Comparison of ENCODE assay signal across 8 cellular contexts in the genomic region with DNA sequence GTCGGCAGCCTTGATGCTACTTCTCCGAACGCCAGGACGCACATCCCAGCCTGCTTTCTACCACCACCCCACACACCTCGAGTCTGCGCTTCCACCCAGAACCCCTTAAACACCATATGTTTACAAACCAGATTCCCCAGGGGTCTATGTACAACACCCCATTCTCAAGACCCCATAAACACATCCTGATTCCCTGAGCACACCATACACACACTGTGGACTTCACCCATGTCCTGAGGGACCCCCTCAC. TPM values are rescaled to one million over a fixed set of nuclear protein-coding genes. Genes with fewer than 3 reads are reported as not detected.
DNase-seq lines count a peak whose midpoint lies in the region; ATAC-seq and TF ChIP-seq lines count a peak whose summit lies in the region.

No MANE protein-coding gene starts in this region.

- no peak for TF ChIP-seq POLR2A in sigmoid colon (IDR thresholded peaks at IDR 0.05)

- ATAC-seq in right cardiac atrium (peak in 1 of 2 donors; percentile 3), HG03175 (IDR thresholded peaks at IDR 0.05; ENCODE audit: unreplicated experiment) (no peak), GM19463 (IDR thresholded peaks at IDR 0.05; ENCODE audit: unreplicated experiment) (no peak)

- TF ChIP-seq CTCF in WI38 (IDR thresholded peaks at IDR 0.05; ENCODE audit: low read depth, low read length): no peak
- TF ChIP-seq CTCF in sigmoid colon (IDR thresholded peaks at IDR 0.05): no peak

- DNase-seq in GM03348 (ENCODE audit: low spot score) (peak; percentile 26), right cardiac atrium (no peak), sigmoid colon (no peak), epidermal melanocyte (ENCODE audit: insufficient read length, low spot score) (no peak), AG20443 (ENCODE audit: low spot score) (no peak)

- no peaks in the 10 kb centered on the region for H3K27me3 ChIP-seq in right cardiac atrium (ENCODE audit: control insufficient read depth, insufficient read depth)
- H3K27me3 ChIP-seq in sigmoid colon: no peaks in the 10 kb centered on the region

- H3K4me1 ChIP-seq in right cardiac atrium (ENCODE audit: control insufficient read depth, insufficient read depth, low read length) (peaks cover 7% of the 10 kb centered on the region), sigmoid colon (peaks cover 0 to 20% (median 17%) of the 10 kb centered on the region in 4 donors)

- no peak overlapping the region for H3K27ac ChIP-seq in right cardiac atrium (ENCODE audit: low read length)
- peak overlapping the region in 3 of 4 donors; percentile 55 to 66 (median 64) for H3K27ac ChIP-seq in sigmoid colon

- 10% methylated on average over 6 of the region's 6 CpGs for WGBS in right cardiac atrium
- WGBS in sigmoid colon, 2 donors: 54 to 55% methylated on average over 6 of the region's 6 CpGs

- intact Hi-C loops in right cardiac atrium (cut with DNase I): loop anchor here in 1 of 4 donors (10.0 kb wide), 1 partner anchor 51 kb away; no protein-coding TSS in a partner anchor
- intact Hi-C loops in sigmoid colon (cut with DNase I): loop anchor here (5.0 kb wide), 2 partner anchors 413 to 433 kb away; no protein-coding TSS in a partner anchor

- H3K4me3 ChIP-seq in WI38 (ENCODE audit: low read depth, low read length) (peak overlapping the region; percentile 82), right cardiac atrium (ENCODE audit: low read length) (peak overlapping the region; percentile 99), sigmoid colon (peak overlapping the region; percentile 76 to 84 (median 80))

- TF ChIP-seq EP300 in sigmoid colon (IDR thresholded peaks at IDR 0.05): no peak

- H3K36me3 ChIP-seq in sigmoid colon: no peaks in the 10 kb centered on the region

- no peaks in the 10 kb centered on the region for H3K9me3 ChIP-seq in right cardiac atrium (ENCODE audit: control insufficient read depth, low read length)
- no peaks in the 10 kb centered on the region for H3K9me3 ChIP-seq in sigmoid colon

RNA-seq across cellular contexts. Expression of a gene that starts 0.7 kb away (rescaled TPM):
- 10 to 100 TPM; 80.7 to 88.7 (median 85.5) TPM for total RNA-seq in right cardiac atrium
- 38.1 TPM for polyA plus RNA-seq in right cardiac atrium
- total RNA-seq in sigmoid colon: 10 to 100 TPM; 46.8 to 70.9 (median 61.2) TPM
- polyA plus RNA-seq in sigmoid colon: 1 to 10 TPM; 5.5 to 9.2 (median 6.0) TPM
